Comparison of ENCODE assay signal across 11 cellular contexts in the genomic region with DNA sequence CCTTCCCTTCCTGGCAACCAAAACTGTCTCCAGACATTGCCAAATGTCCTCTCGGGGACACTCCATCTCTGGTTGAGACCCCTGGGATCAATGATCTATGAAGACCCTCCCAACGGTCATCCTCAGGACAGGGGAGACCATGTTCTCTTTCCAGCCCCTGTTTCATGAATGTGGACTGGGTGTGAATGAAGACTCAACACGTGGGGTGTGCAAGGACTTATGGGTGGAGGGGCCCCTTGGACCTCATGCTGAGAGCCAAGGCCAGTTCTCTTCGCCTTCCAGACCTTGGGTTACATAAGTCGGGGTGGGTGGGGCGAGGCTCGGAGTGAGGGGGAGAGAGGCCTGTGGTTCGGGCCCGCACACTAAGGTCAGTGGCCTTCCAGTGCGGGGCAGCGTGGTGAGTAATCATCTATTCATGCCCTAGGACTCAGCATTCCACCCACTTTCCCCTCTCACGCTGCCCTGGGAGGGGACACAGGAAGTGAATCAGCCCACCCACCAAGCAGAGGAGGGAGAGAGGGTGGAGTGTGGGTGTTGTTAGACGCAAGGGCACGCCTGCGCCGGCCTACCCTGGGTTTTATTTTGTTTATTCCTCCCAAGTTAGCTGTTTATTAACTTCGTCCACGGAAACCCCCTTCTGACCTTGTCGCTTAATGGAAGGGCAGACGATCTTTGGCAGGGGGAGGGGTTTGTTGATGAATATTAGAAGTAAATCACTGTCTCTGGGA. TPM values are rescaled to one million over a fixed set of nuclear protein-coding genes. Genes with fewer than 3 reads are reported as not detected.
DNase-seq lines count a peak whose midpoint lies in the region; ATAC-seq and TF ChIP-seq lines count a peak whose summit lies in the region.
"Had no signal": no experiment of that assay in that cellular context is flagged by ENCODE, and none has a peak within 500 bp of the region (broad histone marks: within the 10 kb centered on the region; RNA-seq: fewer than 3 reads in every experiment).

No MANE protein-coding gene starts in this region.

- H2BK15ac ChIP-seq in neuronal stem cell (ENCODE audit: low read length) = no peak overlapping the region

- WGBS in neuronal stem cell (ENCODE audit: extremely low coverage in 2 of 2, insufficient read length in 2 of 2, insufficient replicate concordance in 1 of 2), 2 donors = no CpG with 5 or more reads among the region's 20 CpGs
- WGBS in testis, 2 donors = 68 to 81% methylated on average over 20 of the region's 20 CpGs

- peaks cover 0 to 6% of the 10 kb centered on the region in 2 donors for H3K4me1 Mint-ChIP-seq in effector memory CD8-positive, alpha-beta T cell (ENCODE audit: low read depth in 2 of 2)
- H3K4me1 Mint-ChIP-seq: brain had no signal

- H3K4me3 ChIP-seq in epithelial cell of esophagus (ENCODE audit: low read length) = no peak overlapping the region
- no peak overlapping the region for H3K4me3 ChIP-seq in neuronal stem cell (ENCODE audit: low read length in 2 of 2)
- no peak overlapping the region for H3K4me3 ChIP-seq in testis

- no peak overlapping the region for H2AK5ac ChIP-seq in neuronal stem cell (ENCODE audit: low read depth, low read length)

- no peak overlapping the region for H2BK120ac ChIP-seq in neuronal stem cell (ENCODE audit: low read depth, low read length)

- no peak overlapping the region for H2BK12ac ChIP-seq in neuronal stem cell (ENCODE audit: low read length)

- intact Hi-C loops in testis (cut with DNase I; ENCODE audit: low total_unique reads) = no loop called here

- TF ChIP-seq POLR2A in testis (IDR thresholded peaks at IDR 0.05) = no peak

- no peak overlapping the region for H3K4me2 ChIP-seq in neuronal stem cell (ENCODE audit: insufficient read depth, low read length, poor library complexity, severe bottlenecking)

- DNase-seq in EH (ENCODE audit: low read depth) (peak; percentile 96), NOMO-1 treated with dmso at 0.1 percent for 144 hours (lab: John Stamatoyannopoulos, UW; ENCODE audit: unreplicated experiment) (peak; percentile 25), epithelial cell of esophagus (ENCODE audit: low read depth) (peak; percentile 87), neuronal stem cell (ENCODE audit: low spot score) (no peak), testis (no peak), HuH-7.5 (ENCODE audit: low spot score) (no peak)
- no peak for DNase-seq in effector memory CD8-positive, alpha-beta T cell
- DNase-seq: H9, MM.1S had no signal

- no peak overlapping the region for H3K4me3 Mint-ChIP-seq in effector memory CD8-positive, alpha-beta T cell
- H3K4me3 Mint-ChIP-seq: brain, H9 had no signal

- no peak overlapping the region for H3K27ac Mint-ChIP-seq in effector memory CD8-positive, alpha-beta T cell
- H3K27ac Mint-ChIP-seq: brain, H9 had no signal

- H3K14ac ChIP-seq in neuronal stem cell (ENCODE audit: low read length) = no peak overlapping the region

- H3K4ac ChIP-seq in neuronal stem cell (ENCODE audit: low read length) = no peak overlapping the region

- H3K36me3 ChIP-seq in neuronal stem cell (replicated peaks in 1 of 2; ENCODE audit: control insufficient read depth in 2 of 2, insufficient read depth in 2 of 2, low read length in 2 of 2) (no peaks in the 10 kb centered on the region), testis (ENCODE audit: low read depth, missing control alignments) (no peaks in the 10 kb centered on the region)

- TF ChIP-seq CTCF in epithelial cell of esophagus (IDR thresholded peaks at IDR 0.05; ENCODE audit: insufficient read depth, low read depth, low read length, missing control alignments) (no peak), testis (IDR thresholded peaks at IDR 0.05) (no peak)

- no peak overlapping the region for H2BK5ac ChIP-seq in neuronal stem cell (ENCODE audit: low read length)

- H4K8ac ChIP-seq in neuronal stem cell (ENCODE audit: low read depth, low read length) = no peak overlapping the region

- H3K23ac ChIP-seq in neuronal stem cell (ENCODE audit: low read depth, low read length, poor library complexity) = peak overlapping the region; percentile 34

- H2AFZ ChIP-seq in neuronal stem cell (ENCODE audit: low read length) = peak overlapping the region; percentile 33

- H3K9me3 ChIP-seq in neuronal stem cell (replicated peaks in 1 of 2; ENCODE audit: control insufficient read depth in 2 of 2, insufficient read depth in 1 of 2, low read depth in 1 of 2, low read length in 2 of 2) (no peaks in the 10 kb centered on the region), testis (no peaks in the 10 kb centered on the region)

- H3K27ac ChIP-seq in neuronal stem cell (replicated peaks; ENCODE audit: low read length) (no peak overlapping the region), testis (no peak overlapping the region)

- no peak for ATAC-seq in HG03520 (IDR thresholded peaks at IDR 0.05; ENCODE audit: unreplicated experiment)
- no peak for ATAC-seq in effector memory CD8-positive, alpha-beta T cell (replicated peaks)

- peaks cover 66 to 95% of the 10 kb centered on the region in 2 donors for H3K27me3 Mint-ChIP-seq in effector memory CD8-positive, alpha-beta T cell

- no peak overlapping the region for H4K91ac ChIP-seq in neuronal stem cell (ENCODE audit: low read depth, low read length, poor library complexity)

- H3K18ac ChIP-seq in neuronal stem cell (ENCODE audit: low read length) = no peak overlapping the region

- H3K79me1 ChIP-seq in neuronal stem cell (ENCODE audit: low read depth, low read length) = no peaks in the 10 kb centered on the region

- H3K9ac ChIP-seq in neuronal stem cell (ENCODE audit: low read depth, low read length, poor library complexity) = no peak overlapping the region

- H3K27me3 ChIP-seq in neuronal stem cell (ENCODE audit: control insufficient read depth in 3 of 3, insufficient read depth in 3 of 3, low read depth in 1 of 3, low read length in 3 of 3) (peaks cover 0 to 23% (median 4%) of the 10 kb centered on the region in 3 experiments), testis (no peaks in the 10 kb centered on the region)

- H3K9me3 Mint-ChIP-seq in effector memory CD8-positive, alpha-beta T cell = no peaks in the 10 kb centered on the region

- H3K4me1 ChIP-seq in neuronal stem cell (ENCODE audit: control insufficient read depth in 2 of 2, insufficient read depth in 1 of 2, low read depth in 1 of 2, low read length in 2 of 2) (no peaks in the 10 kb centered on the region), testis (no peaks in the 10 kb centered on the region)

- no peaks in the 10 kb centered on the region for H3K36me3 Mint-ChIP-seq in effector memory CD8-positive, alpha-beta T cell (ENCODE audit: insufficient read depth)
- H3K36me3 Mint-ChIP-seq: brain had no signal

RNA-seq across cellular contexts. Expression of a gene that starts 6.7 kb away (rescaled TPM):
- 0.39 TPM for polyA plus RNA-seq in neuronal stem cell (2013, experiment 1 of 2)
- 0.48 TPM for polyA plus RNA-seq in neuronal stem cell (2013, experiment 2 of 2)
- total RNA-seq in testis = under 1 TPM; 0.25 to 0.31 TPM
- 4.5 TPM for polyA plus RNA-seq in testis (ENCODE audit: insufficient read depth, low read depth, low replicate concordance)

Comparison
In these comparisons a context has a peak if more than half of its experiments do, and no peak if none do; other contexts are left out.
1. DNase-seq: peak in EH (single experiment), NOMO-1 treated with dmso at 0.1 percent for 144 hours (single experiment) and epithelial cell of esophagus (single experiment); none in neuronal stem cell (single experiment), testis (single experiment), HuH-7.5 (single experiment) and effector memory CD8-positive, alpha-beta T cell (0 of 3).